Comparison of ENCODE assay signal across 26 cellular contexts in genomic region chr2:23478087-23478932, GRCh38.
A peak's percentile ranks its signal among the peaks of the same experiment; 100 is the strongest.
DNase-seq lines count a peak whose midpoint lies in the region; ATAC-seq and TF ChIP-seq lines count a peak whose summit lies in the region.
"Had no signal": no experiment of that assay in that cellular context is flagged by ENCODE, and none has a peak within 500 bp of the region (broad histone marks: within the 10 kb centered on the region; RNA-seq: fewer than 3 reads in every experiment).

No MANE protein-coding gene starts in this region.

- no peaks in the 10 kb centered on the region for H3K79me1 ChIP-seq in mesendoderm (ENCODE audit: low read length)

- TF ChIP-seq CTCF in A673 (conservative IDR thresholded peaks at IDR 0.05; ENCODE audit: low read depth, low read length) = no peak

- no peaks in the 10 kb centered on the region for H3K79me2 ChIP-seq in mesendoderm (ENCODE audit: control insufficient read depth, insufficient read depth, low read length)

- peak; percentile 22 for DNase-seq in A673 (ENCODE audit: low spot score)
- peak; percentile 85 for DNase-seq in H7
- peak; percentile 32 for DNase-seq in astrocyte of the hippocampus (ENCODE audit: low read depth, low spot score)
- peak; percentile 59 for DNase-seq in mesendoderm
- no peak for DNase-seq in NOMO-1 (lab: John Stamatoyannopoulos, UW; ENCODE audit: unreplicated experiment in 2 of 2)
- DNase-seq in LoVo (ENCODE audit: low spot score) = no peak
- no peak for DNase-seq in NAMALWA (ENCODE audit: low spot score)
- DNase-seq: activated CD4-positive, alpha-beta T cell treated with anti-CD3 and anti-CD28 coated beads for 36 hours; activated CD8-positive, alpha-beta memory T cell treated with anti-CD3 and anti-CD28 coated beads for 24 hours; activated naive CD4-positive, alpha-beta T cell treated with anti-CD3 and anti-CD28 coated beads, Interleukin-2, amount 50 U/mL, for 16 hours; activated T-cell treated with anti-CD3 and anti-CD28 coated beads, Interleukin-2, amount 50 U/mL, for 48 hours; cerebellar nuclear complex; DMS153; islet precursor cell; lower lobe of right lung; NCI-H187; NCI-H524 treated with DMSO at 0.1 percent for 48 hours; occipital lobe; SHP77; spleen; stimulated activated CD4-positive, alpha-beta T cell treated with anti-CD3 and anti-CD28 coated beads, Interleukin-4, amount 100 ng/mL, for 24 hours; stimulated activated naive CD4-positive, alpha-beta T cell treated with Interleukin-2 at 50 U/mL for 16 hours; thyroid gland had no signal

- no peak overlapping the region for H3K4ac ChIP-seq in mesendoderm (ENCODE audit: low read depth, low read length)

- no peak overlapping the region for H2BK15ac ChIP-seq in mesendoderm (replicated peaks; ENCODE audit: low read depth)

- no peak overlapping the region for H3K9ac ChIP-seq in mesendoderm (ENCODE audit: low read length)

- ATAC-seq in HG03135 (IDR thresholded peaks at IDR 0.05; ENCODE audit: unreplicated experiment) = no peak
- ATAC-seq: activated CD4-positive, alpha-beta T cell treated with anti-CD3 and anti-CD28 coated beads for 36 hours; lower lobe of right lung had no signal

- POLR2A ChIA-PET in A673 (lab: Charles Lee; ENCODE audit: low non-redundant PET) = no interaction called here

- H4K8ac ChIP-seq in mesendoderm (ENCODE audit: low read depth, low read length) = no peak overlapping the region

- no peaks in the 10 kb centered on the region for H3K36me3 ChIP-seq in A673 (ENCODE audit: insufficient read depth, low read length, poor library complexity, severe bottlenecking)
- H3K36me3 ChIP-seq in H7 (replicated peaks; ENCODE audit: control insufficient read depth, insufficient read depth, low read length) = no peaks in the 10 kb centered on the region
- H3K36me3 ChIP-seq in mesendoderm (ENCODE audit: control insufficient read depth, insufficient read depth, low read length) = no peaks in the 10 kb centered on the region
- H3K36me3 ChIP-seq: HAP-1, lower lobe of right lung, spleen, thyroid gland had no signal

- peak overlapping the region; percentile 68 for H3K56ac ChIP-seq in mesendoderm (ENCODE audit: low read length)

- no peak overlapping the region for H2BK120ac ChIP-seq in mesendoderm (ENCODE audit: low read depth, low read length)

- H3K27ac ChIP-seq in A673 (ENCODE audit: low read depth, low read length, poor library complexity, severe bottlenecking) = no peak overlapping the region
- H3K27ac ChIP-seq in mesendoderm (ENCODE audit: low read depth, low read length) = no peak overlapping the region
- H3K27ac ChIP-seq: epithelial cell of prostate, lower lobe of right lung, spleen, thyroid gland had no signal

- no peak overlapping the region for H4K5ac ChIP-seq in mesendoderm (ENCODE audit: low read length)

- H3K23ac ChIP-seq in mesendoderm (ENCODE audit: low read length) = no peak overlapping the region

- peak overlapping the region; percentile 80 for H2AK5ac ChIP-seq in mesendoderm (ENCODE audit: low read length)

- intact Hi-C loops in A673 (cut with micrococcal nuclease; ENCODE audit: unreplicated experiment) = no loop called here

- BruUV-seq in A673 (replicated peaks; lab: Mats Ljungman, UMichigan) = no TSS peak

- H2BK5ac ChIP-seq in mesendoderm (ENCODE audit: low read length) = peak overlapping the region; percentile 42

- peaks cover 24% of the 10 kb centered on the region for H3K4me1 ChIP-seq in A673 (ENCODE audit: insufficient read depth, low read length, poor library complexity, severe bottlenecking)
- H3K4me1 ChIP-seq in mesendoderm (ENCODE audit: control insufficient read depth, low read depth, low read length) = peaks cover 28% of the 10 kb centered on the region
- H3K4me1 ChIP-seq: lower lobe of right lung, spleen, thyroid gland had no signal

- H3K9me3 ChIP-seq in A673 (ENCODE audit: low read depth, low read length, poor library complexity, severe bottlenecking) = no peaks in the 10 kb centered on the region
- H3K9me3 ChIP-seq: HAP-1, lower lobe of right lung, spleen, thyroid gland had no signal

- H3K18ac ChIP-seq in mesendoderm (ENCODE audit: low read length) = peak overlapping the region; percentile 5

- CTCF ChIA-PET in A673 (lab: Charles Lee) = no interaction called here

- H3K4me3 ChIP-seq in A673 (ENCODE audit: low read depth, low read length, poor library complexity, severe bottlenecking) (no peak overlapping the region), H7 (ENCODE audit: insufficient read depth, low read depth, low read length) (no peak overlapping the region), mesendoderm (ENCODE audit: low read length) (no peak overlapping the region)
- H3K4me3 ChIP-seq: HAP-1, lower lobe of right lung, spleen, thyroid gland had no signal

- no CpG with 5 or more reads among the region's 17 CpGs for WGBS in mesendoderm (ENCODE audit: extremely low coverage, insufficient coverage, low lambda C conversion rate)

- H3K4me2 ChIP-seq in mesendoderm (ENCODE audit: low read length) = no peak overlapping the region

- H3K27me3 ChIP-seq in A673 (replicated peaks; ENCODE audit: insufficient read depth, low read depth, low read length, poor library complexity) (no peaks in the 10 kb centered on the region), H7 (ENCODE audit: control insufficient read depth, insufficient read depth, low read length) (peaks cover 9% of the 10 kb centered on the region), mesendoderm (ENCODE audit: insufficient read depth, low read length, poor library complexity) (no peaks in the 10 kb centered on the region)
- H3K27me3 ChIP-seq: thyroid gland had no signal

Comparison
In these comparisons a context has a peak if more than half of its experiments do, and no peak if none do; other contexts are left out.
1. DNase-seq: peak in A673 (single experiment), H7 (single experiment), astrocyte of the hippocampus (single experiment) and mesendoderm (single experiment); none in NOMO-1 (0 of 2), LoVo (single experiment) and NAMALWA (single experiment).